ENCODE assay signal across 10 cellular contexts in genomic region chr22:28791841-28792490, GRCh38. TPM values are rescaled to one million over a fixed set of nuclear protein-coding genes. Genes with fewer than 3 reads are reported as not detected.
A peak's percentile ranks its signal among the peaks of the same experiment; 100 is the strongest.
DNase-seq lines count a peak whose midpoint lies in the region; ATAC-seq and TF ChIP-seq lines count a peak whose summit lies in the region.
"Had no signal": no experiment of that assay in that cellular context is flagged by ENCODE, and none has a peak within 500 bp of the region (broad histone marks: within the 10 kb centered on the region; RNA-seq: fewer than 3 reads in every experiment).

No MANE protein-coding gene starts in this region.

- H3K27ac ChIP-seq in upper lobe of right lung: no peak overlapping the region
- H3K27ac ChIP-seq: hepatocyte had no signal

- DNase-seq in GM13976 (ENCODE audit: low spot score): peak; percentile 66
- peak; percentile 65 for DNase-seq in NCI-H146 (lab: John Stamatoyannopoulos, UW)
- DNase-seq in germinal center (ENCODE audit: low spot score): peak; percentile 63
- DNase-seq in upper lobe of right lung: no peak
- DNase-seq: stimulated activated CD4-positive, alpha-beta T cell treated with anti-CD3 and anti-CD28 coated beads, Interleukin-2, amount 100 ng/mL, for 48 hours had no signal

- in situ Hi-C loops in GM13976 (cut with MboI; ENCODE audit: low sequenced_read_pairs, unreplicated experiment): no loop called here

- no peak overlapping the region for H3K4me3 ChIP-seq in upper lobe of right lung
- H3K4me3 ChIP-seq: hepatocyte had no signal

- peaks cover 66% of the 10 kb centered on the region for H3K36me3 ChIP-seq in upper lobe of right lung

- H3K9me3 ChIP-seq in upper lobe of right lung: no peaks in the 10 kb centered on the region

- TF ChIP-seq CTCF in GM13976 (IDR thresholded peaks at IDR 0.05; ENCODE audit: borderline replicate concordance, control extremely low read depth, extremely low read depth, insufficient read depth, missing control alignments): no peak
- no peak for TF ChIP-seq CTCF in upper lobe of right lung (IDR thresholded peaks at IDR 0.05)

- peaks cover 26% of the 10 kb centered on the region for H3K4me1 ChIP-seq in upper lobe of right lung

- intact Hi-C loops in upper lobe of right lung (cut with DNase I): no loop called here

- peak; percentile 57 for ATAC-seq in GM21528 (IDR thresholded peaks at IDR 0.05; ENCODE audit: low FRiP score, unreplicated experiment)
- ATAC-seq in GM21825 (IDR thresholded peaks at IDR 0.05; ENCODE audit: unreplicated experiment): no peak
- no peak for ATAC-seq in HG03097 (IDR thresholded peaks at IDR 0.05; ENCODE audit: low FRiP score, unreplicated experiment)
- ATAC-seq in upper lobe of right lung: no peak
- ATAC-seq in HG02970 (IDR thresholded peaks at IDR 0.05; ENCODE audit: low FRiP score, unreplicated experiment): no peak

- no peaks in the 10 kb centered on the region for H3K27me3 ChIP-seq in upper lobe of right lung
- H3K27me3 ChIP-seq: hepatocyte had no signal

RNA-seq across cellular contexts. Expression of gene XBP1, which starts 8.4 kb away (rescaled TPM):
- 255 TPM for total RNA-seq in upper lobe of right lung

RNA-seq across cellular contexts. Expression of gene CCDC117, which starts 19.5 kb away (rescaled TPM):
- total RNA-seq in upper lobe of right lung: 19.7 TPM

RNA-seq across cellular contexts. Expression of gene HSCB, which starts 50.1 kb away (rescaled TPM):
- total RNA-seq in upper lobe of right lung: 12.0 TPM

RNA-seq across cellular contexts. Expression of gene CHEK2, which starts 50.3 kb away (rescaled TPM):
- 9.2 TPM for total RNA-seq in upper lobe of right lung
